ENCODE assay signal across 9 cellular contexts in genomic region chr3:48686538-48687219, GRCh38. TPM values are rescaled to one million over a fixed set of nuclear protein-coding genes. Genes with fewer than 3 reads are reported as not detected.
DNase-seq lines count a peak whose midpoint lies in the region; ATAC-seq and TF ChIP-seq lines count a peak whose summit lies in the region.
"Had no signal": no experiment of that assay in that cellular context is flagged by ENCODE, and none has a peak within 500 bp of the region (broad histone marks: within the 10 kb centered on the region; RNA-seq: fewer than 3 reads in every experiment).

No MANE protein-coding gene starts in this region.

- H3K36me3 ChIP-seq in CD4-positive, CD25-positive, alpha-beta regulatory T cell (ENCODE audit: control insufficient read depth, insufficient read depth, low read length) = peaks cover 47% of the 10 kb centered on the region
- peaks cover 33% of the 10 kb centered on the region; the same call in 1 of the 2 replicates for H3K36me3 ChIP-seq in Karpas-422 (ENCODE audit: insufficient read depth, low read length)
- H3K36me3 ChIP-seq in neural cell (ENCODE audit: insufficient read depth, low read length) = peaks cover 5% of the 10 kb centered on the region

- H3K9me2 ChIP-seq in Karpas-422 (replicated peaks; ENCODE audit: insufficient read depth, low read length) (no peaks in the 10 kb centered on the region), neural cell (ENCODE audit: insufficient read depth, low read length) (no peaks in the 10 kb centered on the region)

- H3K27me3 ChIP-seq in CD4-positive, CD25-positive, alpha-beta regulatory T cell (ENCODE audit: control insufficient read depth, insufficient read depth, low read length) = no peaks in the 10 kb centered on the region
- H3K27me3 ChIP-seq in Karpas-422 (ENCODE audit: low read length) = no peaks in the 10 kb centered on the region
- H3K27me3 ChIP-seq in neural cell (ENCODE audit: insufficient read depth, low read depth, low read length) = no peaks in the 10 kb centered on the region
- H3K27me3 ChIP-seq: Peyer's patch had no signal

- TF ChIP-seq CTCF in neural cell (IDR thresholded peaks at IDR 0.05; ENCODE audit: poor library complexity, severe bottlenecking) = no peak

- peaks cover 28% of the 10 kb centered on the region for H3K4me1 ChIP-seq in CD4-positive, CD25-positive, alpha-beta regulatory T cell (ENCODE audit: control insufficient read depth, insufficient read depth, low read length, poor library complexity, severe bottlenecking)
- peaks cover 33% of the 10 kb centered on the region for H3K4me1 ChIP-seq in Karpas-422 (ENCODE audit: low read length)

- no peak for TF ChIP-seq RAD21 in neural cell (conservative IDR thresholded peaks at IDR 0.05)

- H3K4me2 ChIP-seq in Karpas-422 (ENCODE audit: low read depth, low read length, poor library complexity, severe bottlenecking) = peak overlapping the region; percentile 73
- no peak overlapping the region for H3K4me2 ChIP-seq in neural cell (ENCODE audit: low read length)

- TF ChIP-seq EP300 in neural cell (conservative IDR thresholded peaks at IDR 0.05; ENCODE audit: poor library complexity, severe bottlenecking) = no peak

- no peak for DNase-seq in CD4-positive, CD25-positive, alpha-beta regulatory T cell
- DNase-seq in Karpas-422 = peak; percentile 56
- DNase-seq in stimulated activated naive CD4-positive, alpha-beta T cell treated with Interleukin-2 at 50 U/mL for 16 hours (lab: John Stamatoyannopoulos, UW) = no peak
- no peak for DNase-seq in DMS 273 treated with DMSO at 0.1 percent for 48 hours (lab: John Stamatoyannopoulos, UW)
- no peak for DNase-seq in NCI-H187 treated with DMSO at 0.1 percent for 48 hours (lab: John Stamatoyannopoulos, UW)

- no peaks in the 10 kb centered on the region for H3K9me3 Mint-ChIP-seq in CD4-positive, CD25-positive, alpha-beta regulatory T cell

- peak overlapping the region; percentile 80 for H3K27ac ChIP-seq in CD4-positive, CD25-positive, alpha-beta regulatory T cell (ENCODE audit: insufficient read depth, low read length, poor library complexity, severe bottlenecking)
- H3K27ac ChIP-seq in Karpas-422 (ENCODE audit: low read length) (peak overlapping the region; percentile 34; the same call in 1 of the 2 replicates), cingulate gyrus (ENCODE audit: low read depth, low read length) (peak overlapping the region; percentile 61), neural cell (ENCODE audit: low read length) (peak overlapping the region; percentile 79)

- H2AFZ ChIP-seq in Karpas-422 (ENCODE audit: low read length) (no peak overlapping the region), neural cell (ENCODE audit: low read depth, low read length) (no peak overlapping the region)

- H3K9ac ChIP-seq in Karpas-422 (ENCODE audit: low read length) (peak overlapping the region; percentile 99), neural cell (ENCODE audit: low read length) (peak overlapping the region; percentile 88)

- ATAC-seq in CD4-positive, CD25-positive, alpha-beta regulatory T cell (ENCODE audit: low read depth in 2 of 2) = no peak
- no peak for ATAC-seq in GM21515 (IDR thresholded peaks at IDR 0.05; ENCODE audit: unreplicated experiment)

- H3K79me2 ChIP-seq in Karpas-422 (ENCODE audit: low read length) = peaks cover 29% of the 10 kb centered on the region
- H3K79me2 ChIP-seq in neural cell (replicated peaks; ENCODE audit: insufficient read depth, low read length) = peaks cover 11% of the 10 kb centered on the region

- peak overlapping the region in 2 of 3 donors; percentile 71 to 96 for H3K27ac Mint-ChIP-seq in CD4-positive, CD25-positive, alpha-beta regulatory T cell

- no peaks in the 10 kb centered on the region for H3K27me3 Mint-ChIP-seq in CD4-positive, CD25-positive, alpha-beta regulatory T cell

- H3K36me3 Mint-ChIP-seq in CD4-positive, CD25-positive, alpha-beta regulatory T cell = peaks cover 13% of the 10 kb centered on the region

- no peaks in the 10 kb centered on the region for H3K9me3 ChIP-seq in CD4-positive, CD25-positive, alpha-beta regulatory T cell (ENCODE audit: control insufficient read depth in 2 of 2, low read length in 2 of 2)
- H3K9me3 ChIP-seq in Karpas-422 (ENCODE audit: low read length) (no peaks in the 10 kb centered on the region), neural cell (ENCODE audit: low read length) (no peaks in the 10 kb centered on the region)
- H3K9me3 ChIP-seq: Peyer's patch had no signal

- H3K4me1 Mint-ChIP-seq in CD4-positive, CD25-positive, alpha-beta regulatory T cell = peaks cover 0 to 37% (median 21%) of the 10 kb centered on the region in 4 donors

- H4K20me1 ChIP-seq in Karpas-422 (ENCODE audit: insufficient read depth, low read depth, low read length) (peaks cover 22% of the 10 kb centered on the region; the same call in 1 of the 2 replicates), neural cell (ENCODE audit: insufficient read depth) (peaks cover 23% of the 10 kb centered on the region)

- H3K4me3 Mint-ChIP-seq in CD4-positive, CD25-positive, alpha-beta regulatory T cell = peak overlapping the region; percentile 81 to 94 (median 94)

- H3K4me3 ChIP-seq in CD4-positive, CD25-positive, alpha-beta regulatory T cell (ENCODE audit: low read depth, low read length) = peak overlapping the region; percentile 32
- peak overlapping the region; percentile 98 for H3K4me3 ChIP-seq in Karpas-422 (ENCODE audit: low read length)
- no peak overlapping the region for H3K4me3 ChIP-seq in neural cell (ENCODE audit: low read length)

- no peaks in the 10 kb centered on the region for H3F3A ChIP-seq in neural cell (ENCODE audit: insufficient read depth, low read length, poor library complexity, severe bottlenecking)

TF ChIP-seq in neural cell, 6 proteins besides CTCF, POLR2A, EP300 and RAD21:
- TF ChIP-seq POLR2AphosphoS5 (IDR thresholded peaks at IDR 0.05) (no peak), SMC3 (conservative IDR thresholded peaks at IDR 0.05; ENCODE audit: poor library complexity) (no peak), TAF1 (IDR thresholded peaks at IDR 0.05; ENCODE audit: low read depth) (no peak), REST (IDR thresholded peaks at IDR 0.05; ENCODE audit: borderline replicate concordance) (no peak)

RNA-seq across cellular contexts. Expression of gene NCKIPSD, which starts 1.0 kb away (rescaled TPM):
- total RNA-seq in CD4-positive, CD25-positive, alpha-beta regulatory T cell = 19.2 TPM
- polyA plus RNA-seq in CD4-positive, CD25-positive, alpha-beta regulatory T cell = 10 to 100 TPM in 2 of 4 donors, 1 to 10 TPM in 2; 6.4 to 11.6 (median 10.3) TPM
- 25.5 and 36.1 TPM in 2 replicates for total RNA-seq in Karpas-422 (2014; rRNA removed; shearing (Covaris generic); ENCODE audit: low replicate concordance)
- 19.0 and 29.3 TPM in 2 replicates for polyA plus RNA-seq in neural cell
- 11.0 and 16.6 TPM in 2 replicates for polyA minus RNA-seq in neural cell

RNA-seq across cellular contexts. Expression of gene CELSR3, which starts 24.0 kb away (rescaled TPM):
- 8.8 TPM for total RNA-seq in CD4-positive, CD25-positive, alpha-beta regulatory T cell
- polyA plus RNA-seq in CD4-positive, CD25-positive, alpha-beta regulatory T cell = under 1 TPM; 0.31 to 0.53 (median 0.37) TPM
- total RNA-seq in Karpas-422 (2014; rRNA removed; shearing (Covaris generic); ENCODE audit: low replicate concordance) = 3.8 and 7.0 TPM in 2 replicates
- 54.9 and 65.5 TPM in 2 replicates for polyA plus RNA-seq in neural cell
- 104 and 118 TPM in 2 replicates for polyA minus RNA-seq in neural cell

RNA-seq across cellular contexts. Expression of gene IP6K2, which starts 30.3 kb away (rescaled TPM):
- 107 TPM for total RNA-seq in CD4-positive, CD25-positive, alpha-beta regulatory T cell
- 10 to 100 TPM; 54.0 to 58.6 (median 55.8) TPM for polyA plus RNA-seq in CD4-positive, CD25-positive, alpha-beta regulatory T cell
- total RNA-seq in Karpas-422 (2014; rRNA removed; shearing (Covaris generic); ENCODE audit: low replicate concordance) = 93.6 and 104 TPM in 2 replicates
- polyA plus RNA-seq in neural cell = 451 and 480 TPM in 2 replicates
- polyA minus RNA-seq in neural cell = 255 and 266 TPM in 2 replicates

RNA-seq across cellular contexts. Expression of gene SLC26A6, which starts 51.4 kb away (rescaled TPM):
- 25.1 TPM for total RNA-seq in CD4-positive, CD25-positive, alpha-beta regulatory T cell
- polyA plus RNA-seq in CD4-positive, CD25-positive, alpha-beta regulatory T cell = 1 to 10 TPM; 3.2 to 6.7 (median 5.9) TPM
- total RNA-seq in Karpas-422 (2014; rRNA removed; shearing (Covaris generic); ENCODE audit: low replicate concordance) = 52.7 and 69.1 TPM in 2 replicates
- 23.6 and 25.7 TPM in 2 replicates for polyA plus RNA-seq in neural cell
- 9.4 and 9.7 TPM in 2 replicates for polyA minus RNA-seq in neural cell
